Comparison of ENCODE assay signal across 1 cellular context in the genomic region with DNA sequence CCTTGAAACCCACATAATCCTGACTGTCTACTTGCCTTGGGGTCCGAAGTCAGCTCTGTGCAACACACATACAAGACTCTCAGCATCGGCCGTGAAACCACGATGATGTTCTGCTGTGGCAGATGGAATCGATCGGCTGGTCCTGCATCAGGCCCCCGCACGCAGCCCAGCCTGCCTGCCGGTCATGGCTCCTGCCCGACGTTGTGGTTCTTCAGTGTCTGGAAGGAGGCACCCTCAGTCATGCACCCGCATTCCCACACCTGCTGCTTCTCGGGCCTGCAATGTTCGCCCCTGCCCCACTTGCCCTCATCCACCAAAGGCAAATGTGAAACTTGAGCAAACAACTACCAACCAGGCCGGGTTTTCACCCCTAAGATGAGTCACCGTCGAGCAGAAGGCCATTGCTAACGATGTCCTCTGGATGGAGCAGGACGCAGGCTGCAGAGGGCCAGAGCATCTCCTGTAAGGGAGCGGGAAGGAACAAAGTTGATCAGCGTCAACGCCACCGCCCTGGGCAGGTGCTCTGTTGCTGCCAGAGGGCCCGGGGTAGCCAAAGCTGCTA.
TF ChIP-seq lines count a peak whose summit lies in the region.

No MANE protein-coding gene starts in this region.

TF ChIP-seq in HepG2, 621 proteins besides CTCF, POLR2A, EP300 and RAD21 (continued from another document):
- TF ChIP-seq, protein P1, sequence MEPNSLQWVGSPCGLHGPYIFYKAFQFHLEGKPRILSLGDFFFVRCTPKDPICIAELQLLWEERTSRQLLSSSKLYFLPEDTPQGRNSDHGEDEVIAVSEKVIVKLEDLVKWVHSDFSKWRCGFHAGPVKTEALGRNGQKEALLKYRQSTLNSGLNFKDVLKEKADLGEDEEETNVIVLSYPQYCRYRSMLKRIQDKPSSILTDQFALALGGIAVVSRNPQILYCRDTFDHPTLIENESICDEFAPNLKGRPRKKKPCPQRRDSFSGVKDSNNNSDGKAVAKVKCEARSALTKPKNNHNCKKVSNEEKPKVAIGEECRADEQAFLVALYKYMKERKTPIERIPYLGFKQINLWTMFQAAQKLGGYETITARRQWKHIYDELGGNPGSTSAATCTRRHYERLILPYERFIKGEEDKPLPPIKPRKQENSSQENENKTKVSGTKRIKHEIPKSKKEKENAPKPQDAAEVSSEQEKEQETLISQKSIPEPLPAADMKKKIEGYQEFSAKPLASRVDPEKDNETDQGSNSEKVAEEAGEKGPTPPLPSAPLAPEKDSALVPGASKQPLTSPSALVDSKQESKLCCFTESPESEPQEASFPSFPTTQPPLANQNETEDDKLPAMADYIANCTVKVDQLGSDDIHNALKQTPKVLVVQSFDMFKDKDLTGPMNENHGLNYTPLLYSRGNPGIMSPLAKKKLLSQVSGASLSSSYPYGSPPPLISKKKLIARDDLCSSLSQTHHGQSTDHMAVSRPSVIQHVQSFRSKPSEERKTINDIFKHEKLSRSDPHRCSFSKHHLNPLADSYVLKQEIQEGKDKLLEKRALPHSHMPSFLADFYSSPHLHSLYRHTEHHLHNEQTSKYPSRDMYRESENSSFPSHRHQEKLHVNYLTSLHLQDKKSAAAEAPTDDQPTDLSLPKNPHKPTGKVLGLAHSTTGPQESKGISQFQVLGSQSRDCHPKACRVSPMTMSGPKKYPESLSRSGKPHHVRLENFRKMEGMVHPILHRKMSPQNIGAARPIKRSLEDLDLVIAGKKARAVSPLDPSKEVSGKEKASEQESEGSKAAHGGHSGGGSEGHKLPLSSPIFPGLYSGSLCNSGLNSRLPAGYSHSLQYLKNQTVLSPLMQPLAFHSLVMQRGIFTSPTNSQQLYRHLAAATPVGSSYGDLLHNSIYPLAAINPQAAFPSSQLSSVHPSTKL (CRISPR knock-in tag; IDR thresholded peaks at IDR 0.05): no peak
